In genomic region chr14:104770851-104771272, GRCh38 we compare ENCODE assay signal across 1 cellular context.
A peak's percentile ranks its signal among the peaks of the same experiment; 100 is the strongest.
TF ChIP-seq lines count a peak whose summit lies in the region.

No MANE protein-coding gene starts in this region.

TF ChIP-seq in HepG2, 621 proteins besides CTCF, POLR2A, EP300 and RAD21:
- TF ChIP-seq ZNF615 (CRISPR knock-in tag; IDR thresholded peaks at IDR 0.05; ENCODE audit: borderline replicate concordance) = peak; percentile 23; the same call in 1 of the 2 replicates
- TF ChIP-seq PAF1 (CRISPR knock-in tag; IDR thresholded peaks at IDR 0.05) = 0 out of 2 replicates have a peak, but pooled peaks have one; percentile 38
- peak; percentile 53; the same call in 1 of the 2 replicates for TF ChIP-seq ZNF263 (CRISPR knock-in tag; IDR thresholded peaks at IDR 0.05)
- peak; percentile 41; the same call in 1 of the 2 replicates for TF ChIP-seq ZKSCAN5 (CRISPR knock-in tag; IDR thresholded peaks at IDR 0.05)
- TF ChIP-seq ZNF557 (CRISPR knock-in tag; IDR thresholded peaks at IDR 0.05) = no peak
- TF ChIP-seq SP1 (IDR thresholded peaks at IDR 0.05) = no peak
- TF ChIP-seq SP1 (CRISPR knock-in tag; IDR thresholded peaks at IDR 0.05) = 0 out of 2 replicates have a peak, but pooled peaks have one; percentile 26
- TF ChIP-seq ZBTB43 (CRISPR knock-in tag; conservative IDR thresholded peaks at IDR 0.05) = no peak
- no peak for TF ChIP-seq XBP1 (CRISPR knock-in tag; IDR thresholded peaks at IDR 0.05)
- no peak for TF ChIP-seq ZNF33B (CRISPR knock-in tag; IDR thresholded peaks at IDR 0.05)
- peak; percentile 72; the same call in 1 of the 2 replicates for TF ChIP-seq AKAP8 (CRISPR knock-in tag; IDR thresholded peaks at IDR 0.05)
- TF ChIP-seq ZMYM2 (CRISPR knock-in tag; IDR thresholded peaks at IDR 0.05) = 0 out of 2 replicates have a peak, but pooled peaks have one; percentile 39
